Comparison of ENCODE assay signal across 8 cellular contexts in genomic region chrX:26649534-26649933, GRCh38.
DNase-seq lines count a peak whose midpoint lies in the region; TF ChIP-seq lines count a peak whose summit lies in the region.

No MANE protein-coding gene starts in this region.

- peaks cover 5% of the 10 kb centered on the region for H3K36me3 Mint-ChIP-seq in endodermal cell (ENCODE audit: low read depth)

- no peak overlapping the region for H3K27ac Mint-ChIP-seq in endodermal cell

- TF ChIP-seq CTCF in 22Rv1 (IDR thresholded peaks at IDR 0.05) = peak; percentile 60
- peak; percentile 35; the same call in 1 of the 2 replicates for TF ChIP-seq CTCF in GM12874 (IDR thresholded peaks at IDR 0.05; ENCODE audit: insufficient read depth, low read depth, low read length)
- peak; percentile 79 for TF ChIP-seq CTCF in endodermal cell (conservative IDR thresholded peaks at IDR 0.05)

- H3K27me3 ChIP-seq in endodermal cell (ENCODE audit: control insufficient read depth, insufficient read depth, low read length, poor library complexity, severe bottlenecking) = no peaks in the 10 kb centered on the region

- H3K4me1 Mint-ChIP-seq in endodermal cell = no peaks in the 10 kb centered on the region

- 55% methylated on average over 4 of the region's 7 CpGs; no CpG with 5 or more reads in 1 of the 2 experiments for whole genome bisulfite sequencing in endodermal cell (ENCODE audit: insufficient coverage in 1 of 2, insufficient read length in 1 of 2), 2 experiments

- H3K9me3 Mint-ChIP-seq in endodermal cell = peaks cover 67% of the 10 kb centered on the region

- no peak overlapping the region for H3K4me3 Mint-ChIP-seq in endodermal cell

- no peaks in the 10 kb centered on the region for H3K27me3 Mint-ChIP-seq in endodermal cell (ENCODE audit: insufficient read depth)

- no peak overlapping the region for H3K9ac ChIP-seq in endodermal cell (ENCODE audit: extremely low read depth, low read length, poor library complexity, severe bottlenecking)

- no peak overlapping the region for H3K4me3 ChIP-seq in endodermal cell (ENCODE audit: low read length)

- H3K36me3 ChIP-seq in endodermal cell (ENCODE audit: control insufficient read depth, insufficient read depth, low read length) = no peaks in the 10 kb centered on the region

- no peak overlapping the region for H3K27ac ChIP-seq in 22Rv1
- no peak overlapping the region for H3K27ac ChIP-seq in endodermal cell (ENCODE audit: low read depth, low read length)
- H3K27ac ChIP-seq in caudate nucleus (ENCODE audit: low read depth, low read length) = no peak overlapping the region

- no peaks in the 10 kb centered on the region for H3K4me1 ChIP-seq in endodermal cell (ENCODE audit: control insufficient read depth, insufficient read depth, low read length)

- peaks cover 42% of the 10 kb centered on the region for H3K9me3 ChIP-seq in endodermal cell (ENCODE audit: control insufficient read depth, low read length)

- DNase-seq in NCI-H1694 (lab: John Stamatoyannopoulos, UW) (peak; percentile 5), endodermal cell (no peak), NCI-H2227 (lab: John Stamatoyannopoulos, UW; ENCODE audit: unreplicated experiment) (no peak), NCI-H187 treated with DMSO at 0.1 percent for 48 hours (lab: John Stamatoyannopoulos, UW) (no peak), caudate nucleus (lab: John Stamatoyannopoulos, UW) (no peak), foreskin melanocyte (no peak)
